Comparison of ENCODE assay signal across 22 cellular contexts in genomic region chr4:168735735-168736134, GRCh38.
DNase-seq lines count a peak whose midpoint lies in the region; ATAC-seq, FAIRE-seq and TF ChIP-seq lines count a peak whose summit lies in the region.
"Had no signal": no experiment of that assay in that cellular context is flagged by ENCODE, and none has a peak within 500 bp of the region (broad histone marks: within the 10 kb centered on the region; RNA-seq: fewer than 3 reads in every experiment).

No MANE protein-coding gene starts in this region.

- no peak for TF ChIP-seq EP300 in GM12878 (IDR thresholded peaks at IDR 0.05; ENCODE audit: borderline replicate concordance in 1 of 2, control insufficient read depth in 1 of 2, low read depth in 2 of 2, low read length in 2 of 2)

- ATAC-seq in GM12878 (no peak), left ventricle myocardium superior (peak; percentile 58)
- ATAC-seq in activated CD4-positive, alpha-beta T cell treated with anti-CD3 and anti-CD28 coated beads for 36 hours: no peak
- ATAC-seq: activated naive CD4-positive, alpha-beta T cell treated with anti-CD3 and anti-CD28 coated beads, Interleukin-2, amount 50 U/mL, for 72 hours; natural killer cell treated with Interleukin-12 subunit alpha and Interleukin-12 subunit beta and Interleukin-15 and Interleukin-18, amount 100 ng/mL, for 72 hours had no signal

- H3K9me3 ChIP-seq in GM12878 (replicated peaks; ENCODE audit: control insufficient read depth, insufficient read depth, low read length) (no peaks in the 10 kb centered on the region), neural progenitor cell (ENCODE audit: low read depth) (no peaks in the 10 kb centered on the region), uterus (no peaks in the 10 kb centered on the region)
- H3K9me3 ChIP-seq: breast epithelium, MG63, SJSA1, suprapubic skin had no signal

- H3K4me1 Mint-ChIP-seq in neural progenitor cell: peaks cover 22% of the 10 kb centered on the region
- no peaks in the 10 kb centered on the region for H3K4me1 Mint-ChIP-seq in activated CD4-positive, alpha-beta T cell treated with anti-CD3 and anti-CD28 coated beads for 36 hours
- H3K4me1 Mint-ChIP-seq: CD8-positive, alpha-beta memory T cell; immature natural killer cell had no signal

- H3F3A ChIP-seq in neural progenitor cell (ENCODE audit: low read depth): peaks cover 23% of the 10 kb centered on the region

- intact Hi-C loops in GM12878 (cut with micrococcal nuclease; ENCODE audit: unreplicated experiment) (no loop called here), left ventricle myocardium superior (cut with micrococcal nuclease) (no loop called here), uterus (cut with DNase I; ENCODE audit: low total_unique reads) (no loop called here)
- intact Hi-C loops in activated CD4-positive, alpha-beta T cell treated with anti-CD3 and anti-CD28 coated beads for 36 hours (cut with DNase I, micrococcal nuclease): no loop called here

- POLR2A ChIA-PET in GM12878 (lab: Charles Lee): no interaction called here
- POLR2A ChIA-PET in activated CD4-positive, alpha-beta T cell treated with anti-CD3 and anti-CD28 coated beads for 36 hours (lab: Charles Lee): no interaction called here

- no peaks in the 10 kb centered on the region for H3K36me3 ChIP-seq in GM12878 (ENCODE audit: control insufficient read depth in 2 of 2, insufficient read depth in 2 of 2, low read length in 1 of 2)
- H3K36me3 ChIP-seq in neural progenitor cell: no peaks in the 10 kb centered on the region
- no peaks in the 10 kb centered on the region for H3K36me3 ChIP-seq in uterus
- H3K36me3 ChIP-seq: breast epithelium, MG63, suprapubic skin had no signal

- H4K20me1 ChIP-seq in GM12878 (ENCODE audit: control insufficient read depth, insufficient read depth) (no peaks in the 10 kb centered on the region), neural progenitor cell (ENCODE audit: low read depth) (no peaks in the 10 kb centered on the region)

- in situ Hi-C loops in GM12878 (cut with MboI): no loop called here

- no peak for TF ChIP-seq CTCF in GM12878 (IDR thresholded peaks at IDR 0.05 in 2 of 3, conservative IDR thresholded peaks at IDR 0.05 in 1 of 3; ENCODE audit: control insufficient read depth in 2 of 3, extremely low read depth in 1 of 3, insufficient read depth in 1 of 3, low read depth in 3 of 3, low read length in 3 of 3)
- no peak for TF ChIP-seq CTCF in neural progenitor cell (IDR thresholded peaks at IDR 0.05)
- no peak for TF ChIP-seq CTCF in uterus (IDR thresholded peaks at IDR 0.05)

- H3K9ac ChIP-seq in GM12878 (ENCODE audit: control insufficient read depth, insufficient read depth, low read length) (no peak overlapping the region), neural progenitor cell (no peak overlapping the region)

- TF ChIP-seq POLR2A in GM12878 (IDR thresholded peaks at IDR 0.05; ENCODE audit: low read depth, low read length) (no peak), uterus (IDR thresholded peaks at IDR 0.05) (no peak), GM12892 (IDR thresholded peaks at IDR 0.05; ENCODE audit: low read depth, low read length) (no peak)

- peak overlapping the region; percentile 1 for H3K27ac Mint-ChIP-seq in neural progenitor cell
- H3K27ac Mint-ChIP-seq in activated CD4-positive, alpha-beta T cell treated with anti-CD3 and anti-CD28 coated beads for 36 hours: no peak overlapping the region
- H3K27ac Mint-ChIP-seq: activated naive CD4-positive, alpha-beta T cell treated with anti-CD3 and anti-CD28 coated beads, Interleukin-2, amount 50 U/mL, for 72 hours; activated T-helper 1 cell treated with anti-CD3 and anti-CD28 coated beads, Interleukin-12 subunit alpha, Interleukin-12 subunit beta, Interleukin-2, Interleukin-4 antibody, amounts not matched to agents 30 ng/mL and 10 ng/mL and 1 ng/mL, durations not matched to agents 14 hours and 24 hours and 36 hours; CD8-positive, alpha-beta memory T cell; immature natural killer cell; natural killer cell treated with Interleukin-12 subunit alpha and Interleukin-12 subunit beta and Interleukin-15 and Interleukin-18, amount 100 ng/mL, for 72 hours had no signal

- H3K79me2 ChIP-seq in GM12878 (ENCODE audit: control insufficient read depth, insufficient read depth, low read length) (no peaks in the 10 kb centered on the region), neural progenitor cell (ENCODE audit: low read depth) (no peaks in the 10 kb centered on the region)

- BruUV-seq in GM12878 (replicated peaks; lab: Mats Ljungman, UMichigan): no TSS peak

- no peak for TF ChIP-seq RAD21 in GM12878 (IDR thresholded peaks at IDR 0.05; ENCODE audit: insufficient read depth, low read depth, low read length)

- 4% methylated on average over 3 of the region's 3 CpGs for WGBS in GM12878 (ENCODE audit: insufficient coverage, insufficient replicate concordance, low lambda C conversion rate, missing lambda C conversion rate)

- no peak overlapping the region for H3K4me3 Mint-ChIP-seq in neural progenitor cell
- H3K4me3 Mint-ChIP-seq in activated CD4-positive, alpha-beta T cell treated with anti-CD3 and anti-CD28 coated beads for 36 hours: no peak overlapping the region
- H3K4me3 Mint-ChIP-seq: activated T-helper 1 cell treated with anti-CD3 and anti-CD28 coated beads, Interleukin-12 subunit alpha, Interleukin-12 subunit beta, Interleukin-2, Interleukin-4 antibody, amounts not matched to agents 30 ng/mL and 10 ng/mL and 1 ng/mL, durations not matched to agents 14 hours and 24 hours and 36 hours; CD8-positive, alpha-beta memory T cell; immature natural killer cell; natural killer cell treated with Interleukin-12 subunit alpha and Interleukin-12 subunit beta and Interleukin-15 and Interleukin-18, amount 100 ng/mL, for 72 hours had no signal

- H3K4me3 ChIP-seq in GM12878 (no peak overlapping the region), neural progenitor cell (no peak overlapping the region), uterus (no peak overlapping the region)
- H3K4me3 ChIP-seq: MG63, SJSA1, suprapubic skin had no signal

- DNase-seq in GM12878 (ENCODE audit: low read depth, low spot score) (no peak), left ventricle myocardium superior (no peak), neural progenitor cell (ENCODE audit: low spot score) (no peak), uterus (no peak), GM12892 (ENCODE audit: insufficient read length) (no peak), NCI-H2081 (lab: John Stamatoyannopoulos, UW) (no peak)
- DNase-seq in activated CD4-positive, alpha-beta T cell treated with anti-CD3 and anti-CD28 coated beads for 36 hours: no peak
- DNase-seq: activated CD4-positive, CD25-positive, alpha-beta regulatory T cell treated with anti-CD3 and anti-CD28 coated beads, Interleukin-2, amount 50 U/mL, for 72 hours; activated CD8-positive, alpha-beta memory T cell treated with anti-CD3 and anti-CD28 coated beads for 24 hours; CD8-positive, alpha-beta memory T cell; erythroblast; immature natural killer cell; MG63; NCI-H1436 treated with DMSO at 0.1 percent for 48 hours; NCI-H748 treated with DMSO at 0.1 percent for 48 hours; stimulated activated CD4-positive, alpha-beta T cell treated with anti-CD3 and anti-CD28 coated beads, Interleukin-15, amount 100 ng/mL, for 24 hours had no signal

- no peaks in the 10 kb centered on the region for H3K27me3 ChIP-seq in GM12878 (replicated peaks in 1 of 2; ENCODE audit: control insufficient read depth in 2 of 2, insufficient read depth in 2 of 2, low read length in 1 of 2)
- no peaks in the 10 kb centered on the region for H3K27me3 ChIP-seq in neural progenitor cell
- no peaks in the 10 kb centered on the region for H3K27me3 ChIP-seq in uterus
- H3K27me3 ChIP-seq: breast epithelium, MG63, SJSA1, suprapubic skin had no signal

- SMC1A ChIA-PET in GM12878 (lab: Charles Lee; ENCODE audit: uncharacterized antibody, unreplicated experiment): interaction anchor here (0.8 to 5.6 kb wide), 7 partner anchors 8 to 117 kb away, joined by 3 to 42 read pairs (median 4); no protein-coding TSS in a partner anchor

- RAD21 ChIA-PET in GM12878 (lab: Charles Lee; ENCODE audit: unreplicated experiment): interaction anchor here (1.0 to 1.4 kb wide), 2 partner anchors 14 to 24 kb away, joined by 3 to 6 read pairs; no protein-coding TSS in a partner anchor

- no peak overlapping the region for H3K27ac ChIP-seq in GM12878 (ENCODE audit: control insufficient read depth, insufficient read depth)
- no peak overlapping the region for H3K27ac ChIP-seq in neural progenitor cell
- peak overlapping the region; percentile 83 to 85 for H3K27ac ChIP-seq in uterus
- H3K27ac ChIP-seq: SJSA1, suprapubic skin had no signal

- H3K4me2 ChIP-seq in GM12878 (ENCODE audit: control insufficient read depth, insufficient read depth) (no peak overlapping the region), neural progenitor cell (peak overlapping the region; percentile 33)

- CTCF ChIA-PET in GM12878 (lab: Yijun Ruan, JAX): interaction anchor here (0.8 to 6.5 kb wide), 5 partner anchors 8 to 81 kb away, joined by 3 to 32 read pairs (median 5); no protein-coding TSS in a partner anchor
- CTCF ChIA-PET in activated CD4-positive, alpha-beta T cell treated with anti-CD3 and anti-CD28 coated beads for 36 hours (lab: Charles Lee): no interaction called here

- peaks cover 22% of the 10 kb centered on the region for H3K36me3 Mint-ChIP-seq in neural progenitor cell
- no peaks in the 10 kb centered on the region for H3K36me3 Mint-ChIP-seq in activated CD4-positive, alpha-beta T cell treated with anti-CD3 and anti-CD28 coated beads for 36 hours (ENCODE audit: low read depth)
- H3K36me3 Mint-ChIP-seq: activated naive CD4-positive, alpha-beta T cell treated with anti-CD3 and anti-CD28 coated beads, Interleukin-2, amount 50 U/mL, for 72 hours; CD8-positive, alpha-beta memory T cell; immature natural killer cell; natural killer cell treated with Interleukin-12 subunit alpha and Interleukin-12 subunit beta and Interleukin-15 and Interleukin-18, amount 100 ng/mL, for 72 hours had no signal

- no peaks in the 10 kb centered on the region for H3K4me1 ChIP-seq in GM12878 (ENCODE audit: control insufficient read depth, insufficient read depth, low read length)
- peaks cover 30% of the 10 kb centered on the region for H3K4me1 ChIP-seq in neural progenitor cell
- H3K4me1 ChIP-seq in uterus: peaks cover 0 to 3% of the 10 kb centered on the region in 2 donors
- H3K4me1 ChIP-seq: breast epithelium, suprapubic skin had no signal

- H3K27me3 Mint-ChIP-seq in neural progenitor cell (ENCODE audit: insufficient read depth, low read depth): no peaks in the 10 kb centered on the region
- peaks cover 18% of the 10 kb centered on the region for H3K27me3 Mint-ChIP-seq in activated CD4-positive, alpha-beta T cell treated with anti-CD3 and anti-CD28 coated beads for 36 hours

- no peaks in the 10 kb centered on the region for H3K9me3 Mint-ChIP-seq in neural progenitor cell
- no peaks in the 10 kb centered on the region for H3K9me3 Mint-ChIP-seq in activated CD4-positive, alpha-beta T cell treated with anti-CD3 and anti-CD28 coated beads for 36 hours (ENCODE audit: low read depth)
- H3K9me3 Mint-ChIP-seq: activated naive CD4-positive, alpha-beta T cell treated with anti-CD3 and anti-CD28 coated beads, Interleukin-2, amount 50 U/mL, for 72 hours; activated T-helper 1 cell treated with anti-CD3 and anti-CD28 coated beads, Interleukin-12 subunit alpha, Interleukin-12 subunit beta, Interleukin-2, Interleukin-4 antibody, amounts not matched to agents 30 ng/mL and 10 ng/mL and 1 ng/mL, durations not matched to agents 14 hours and 24 hours and 36 hours; immature natural killer cell; natural killer cell treated with Interleukin-12 subunit alpha and Interleukin-12 subunit beta and Interleukin-15 and Interleukin-18, amount 100 ng/mL, for 72 hours had no signal

- FAIRE-seq in GM12878 (lab: Jason Lieb, UNC) (no peak), GM12892 (lab: Jason Lieb, UNC) (no peak)

- H2AFZ ChIP-seq in GM12878 (ENCODE audit: control insufficient read depth, low read depth, low read length): no peak overlapping the region
- no peak overlapping the region for H2AFZ ChIP-seq in neural progenitor cell (replicated peaks)

Comparison
In these comparisons a context has a peak if more than half of its experiments do, and no peak if none do; other contexts are left out.
1. H3K27ac ChIP-seq: peak in uterus (2 of 2); none in GM12878 (single experiment) and neural progenitor cell (single experiment).